ENCODE assay signal across 29 cellular contexts in genomic region chr12:94900496-94900895, GRCh38.
"Had no signal": no experiment of that assay in that cellular context is flagged by ENCODE, and none has a peak within 500 bp of the region (broad histone marks: within the 10 kb centered on the region; RNA-seq: fewer than 3 reads in every experiment).

No MANE protein-coding gene starts in this region.

- H3K27ac ChIP-seq: ovary, parathyroid adenoma, psoas muscle, right lobe of liver, sigmoid colon, stomach, thoracic aorta, tibial artery, transverse colon, upper lobe of right lung, uterus had no signal

- H3K4me3 Mint-ChIP-seq: naive thymus-derived CD8-positive, alpha-beta T cell; natural killer cell treated with Interleukin-12 subunit alpha and Interleukin-12 subunit beta and Interleukin-15 and Interleukin-18, amount 100 ng/mL, for 72 hours; nephron progenitor cell; neural crest cell; stimulated activated effector memory CD8-positive, alpha-beta T cell treated with anti-CD3 and anti-CD28 coated beads, Interleukin-12 subunit alpha, Interleukin-12 subunit beta, amount 100 ng/mL, for 72 hours; stimulated activated naive B cell treated with anti-CD40 and anti-IgM and Interleukin-4, amounts not matched to agents 10 μg/mL and 1 μg/mL and 100 μg/mL, for 72 hours; stimulated activated naive CD8-positive, alpha-beta T cell treated with anti-CD3 and anti-CD28 coated beads, Interleukin-15, Interleukin-2, amounts not matched to agents 100 ng/mL and 50 ng/mL, for 24 hours; type B pancreatic cell had no signal

- H3K27me3 Mint-ChIP-seq: natural killer cell treated with Interleukin-12 subunit alpha and Interleukin-12 subunit beta and Interleukin-15 and Interleukin-18, amount 100 ng/mL, for 72 hours; progenitor cell of endocrine pancreas; stimulated activated naive B cell treated with anti-CD40 and anti-IgM and Interleukin-4, amounts not matched to agents 10 μg/mL and 1 μg/mL and 100 μg/mL, for 72 hours; stimulated activated naive CD8-positive, alpha-beta T cell treated with anti-CD3 and anti-CD28 coated beads, Interleukin-15, Interleukin-2, amounts not matched to agents 100 ng/mL and 50 ng/mL, for 24 hours had no signal

- H3K27me3 ChIP-seq: ovary, right lobe of liver, sigmoid colon, stomach, tibial artery, transverse colon, upper lobe of right lung, uterus had no signal

- DNase-seq: naive thymus-derived CD8-positive, alpha-beta T cell; nephron progenitor cell; occipital lobe; ovary; posterior cingulate gyrus; psoas muscle; right cardiac atrium; right lobe of liver; sigmoid colon; small intestine; stimulated activated CD4-positive, alpha-beta T cell treated with anti-CD3 and anti-CD28 coated beads, Interleukin-15, amount 100 ng/mL, for 24 hours; stimulated activated CD4-positive, alpha-beta T cell treated with anti-CD3 and anti-CD28 coated beads, Interleukin-2, amount 100 ng/mL, for 24 hours; stimulated activated CD4-positive, alpha-beta T cell treated with anti-CD3 and anti-CD28 coated beads, Interleukin-2, amount 100 ng/mL, for 48 hours; stimulated activated CD4-positive, alpha-beta T cell treated with anti-CD3 and anti-CD28 coated beads, Interleukin-4, amount 100 ng/mL, for 24 hours; stimulated activated naive B cell treated with anti-CD40 and anti-IgM and Interleukin-4, amounts not matched to agents 10 μg/mL and 1 μg/mL and 100 μg/mL, for 72 hours; stimulated activated naive CD4-positive, alpha-beta T cell treated with Interleukin-2 at 50 U/mL for 16 hours; stomach; tibial artery; transverse colon; upper lobe of right lung; uterus had no signal

- H3K4me1 Mint-ChIP-seq: naive thymus-derived CD8-positive, alpha-beta T cell; nephron progenitor cell; neural crest cell; stimulated activated effector memory CD8-positive, alpha-beta T cell treated with anti-CD3 and anti-CD28 coated beads, Interleukin-12 subunit alpha, Interleukin-12 subunit beta, amount 100 ng/mL, for 72 hours had no signal

- H3K27ac Mint-ChIP-seq: naive thymus-derived CD8-positive, alpha-beta T cell; natural killer cell treated with Interleukin-12 subunit alpha and Interleukin-12 subunit beta and Interleukin-15 and Interleukin-18, amount 100 ng/mL, for 72 hours; nephron progenitor cell; progenitor cell of endocrine pancreas; stimulated activated effector memory CD8-positive, alpha-beta T cell treated with anti-CD3 and anti-CD28 coated beads, Interleukin-12 subunit alpha, Interleukin-12 subunit beta, amount 100 ng/mL, for 72 hours; stimulated activated naive B cell treated with anti-CD40 and anti-IgM and Interleukin-4, amounts not matched to agents 10 μg/mL and 1 μg/mL and 100 μg/mL, for 72 hours; stimulated activated naive CD8-positive, alpha-beta T cell treated with anti-CD3 and anti-CD28 coated beads, Interleukin-15, Interleukin-2, amounts not matched to agents 100 ng/mL and 50 ng/mL, for 24 hours; type B pancreatic cell had no signal

- ATAC-seq: naive thymus-derived CD8-positive, alpha-beta T cell; natural killer cell treated with Interleukin-12 subunit alpha and Interleukin-12 subunit beta and Interleukin-15 and Interleukin-18, amount 100 ng/mL, for 72 hours; psoas muscle; right cardiac atrium; right lobe of liver; stimulated activated effector memory CD8-positive, alpha-beta T cell treated with anti-CD3 and anti-CD28 coated beads, Interleukin-12 subunit alpha, Interleukin-12 subunit beta, amount 100 ng/mL, for 72 hours; stimulated activated naive B cell treated with anti-CD40 and anti-IgM and Interleukin-4, amounts not matched to agents 10 μg/mL and 1 μg/mL and 100 μg/mL, for 72 hours; upper lobe of right lung had no signal

- H3K4me1 ChIP-seq: parathyroid adenoma, psoas muscle, right lobe of liver, sigmoid colon, stomach, tibial artery, transverse colon, upper lobe of right lung, uterus had no signal

- H3K9me3 ChIP-seq: ovary, psoas muscle, right lobe of liver, sigmoid colon, thoracic aorta, tibial artery, transverse colon, upper lobe of right lung, uterus had no signal

- H3K36me3 ChIP-seq: ovary, right lobe of liver, sigmoid colon, stomach, thoracic aorta, tibial artery, transverse colon, upper lobe of right lung, uterus had no signal

- H3K4me3 ChIP-seq: ovary, psoas muscle, right lobe of liver, sigmoid colon, stomach, thoracic aorta, tibial artery, transverse colon, upper lobe of right lung, uterus had no signal

- H3K36me3 Mint-ChIP-seq: natural killer cell treated with Interleukin-12 subunit alpha and Interleukin-12 subunit beta and Interleukin-15 and Interleukin-18, amount 100 ng/mL, for 72 hours; stimulated activated effector memory CD8-positive, alpha-beta T cell treated with anti-CD3 and anti-CD28 coated beads, Interleukin-12 subunit alpha, Interleukin-12 subunit beta, amount 100 ng/mL, for 72 hours; stimulated activated naive B cell treated with anti-CD40 and anti-IgM and Interleukin-4, amounts not matched to agents 10 μg/mL and 1 μg/mL and 100 μg/mL, for 72 hours; type B pancreatic cell had no signal
